In the genomic region with DNA sequence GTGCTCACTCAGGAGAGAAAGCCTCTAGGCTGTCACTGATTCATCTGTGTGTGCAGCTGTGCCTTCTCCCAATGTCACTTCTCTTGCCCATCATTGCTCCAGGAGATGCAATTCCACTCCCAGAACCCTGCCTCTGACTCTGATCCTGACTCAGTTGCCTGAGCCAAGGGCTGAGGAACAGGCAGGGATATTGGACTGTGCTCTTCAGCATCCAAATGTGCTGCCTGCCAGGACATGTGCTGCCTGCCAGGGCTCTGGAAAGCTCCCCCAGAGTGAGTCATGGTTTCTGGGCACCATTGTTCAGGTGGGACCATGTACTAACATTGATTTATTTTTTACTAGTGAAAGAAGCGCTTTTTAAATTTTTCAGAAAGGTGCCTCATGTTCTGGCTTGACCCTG, we compare ENCODE assay signal across 17 cellular contexts.
"Had no signal": no experiment of that assay in that cellular context is flagged by ENCODE, and none has a peak within 500 bp of the region (broad histone marks: within the 10 kb centered on the region; RNA-seq: fewer than 3 reads in every experiment).

No MANE protein-coding gene starts in this region.

- H3K27me3 ChIP-seq: neutrophil, upper lobe of left lung had no signal

- H3K4me3 ChIP-seq: coronary artery, esophagus squamous epithelium, mucosa of descending colon, skin epidermis, suprapubic skin, tibial artery, upper lobe of left lung had no signal

- FAIRE-seq: kidney had no signal

- H3K36me3 Mint-ChIP-seq: immature natural killer cell; naive thymus-derived CD8-positive, alpha-beta T cell had no signal

- DNase-seq: central memory CD4-positive, alpha-beta T cell; effector CD4-positive, alpha-beta T cell; esophagus squamous epithelium; foreskin fibroblast; immature natural killer cell; kidney; mucosa of descending colon; naive thymus-derived CD8-positive, alpha-beta T cell; stimulated activated CD4-positive, alpha-beta T cell treated with anti-CD3 and anti-CD28 coated beads, Interleukin-2, amount 100 ng/mL, for 24 hours; stimulated activated naive CD8-positive, alpha-beta T cell treated with anti-CD3 and anti-CD28 coated beads, Interleukin-15, Interleukin-2, amounts not matched to agents 100 U/mL and 50 U/mL, for 24 hours; tibial artery had no signal

- H3K4me3 Mint-ChIP-seq: immature natural killer cell; naive thymus-derived CD8-positive, alpha-beta T cell had no signal

- H3K9me3 Mint-ChIP-seq: immature natural killer cell had no signal

- H3K36me3 ChIP-seq: esophagus squamous epithelium, neutrophil, suprapubic skin, tibial artery, upper lobe of left lung had no signal

- H3K27ac ChIP-seq: coronary artery, esophagus squamous epithelium, neutrophil, skin epidermis, suprapubic skin, tibial artery, upper lobe of left lung had no signal

- H3K27ac Mint-ChIP-seq: immature natural killer cell had no signal

- ATAC-seq: mucosa of descending colon; sciatic nerve; stimulated activated naive CD8-positive, alpha-beta T cell treated with anti-CD3 and anti-CD28 coated beads, Interleukin-15, Interleukin-2, amounts not matched to agents 100 U/mL and 50 U/mL, for 24 hours had no signal

- H3K9me3 ChIP-seq: esophagus squamous epithelium, mucosa of descending colon, neutrophil, suprapubic skin, tibial artery, upper lobe of left lung had no signal

- H3K4me1 ChIP-seq: esophagus squamous epithelium, suprapubic skin, tibial artery had no signal
